1 cellular context compared by ENCODE assay signal in the genomic region with DNA sequence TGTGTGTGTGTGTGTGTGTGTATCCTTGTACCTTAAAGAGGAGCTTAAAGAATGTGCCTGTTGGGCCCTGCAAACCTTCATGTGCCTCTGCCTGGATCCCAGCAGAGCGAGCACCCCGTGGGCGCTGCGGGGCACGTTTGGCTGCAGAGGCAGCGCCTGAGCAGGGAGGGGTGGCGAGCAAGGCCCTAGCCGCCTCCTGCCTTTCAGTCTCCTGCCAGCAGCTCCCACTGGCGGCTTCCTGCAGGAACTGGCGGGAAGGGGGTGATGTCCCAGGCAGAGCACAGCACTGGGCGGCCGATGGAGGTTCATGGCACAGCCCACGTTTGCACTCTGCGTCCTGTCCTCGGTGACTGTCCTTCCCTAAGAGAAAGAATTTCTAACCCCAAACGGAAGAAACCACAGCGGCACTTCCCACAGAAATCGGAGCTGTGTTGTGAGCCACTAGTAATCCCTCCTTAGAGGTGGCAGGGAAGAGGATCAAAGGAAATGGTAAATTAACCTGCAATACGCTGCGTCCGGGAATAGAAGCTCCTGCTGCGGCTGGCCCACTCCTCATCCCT.
TF ChIP-seq lines count a peak whose summit lies in the region.

No MANE protein-coding gene starts in this region.

TF ChIP-seq in HepG2, 621 proteins besides CTCF, POLR2A, EP300 and RAD21 (continued from another document and continues in another):
- no peak for TF ChIP-seq ZNF142 (CRISPR knock-in tag; IDR thresholded peaks at IDR 0.05)
- TF ChIP-seq ZNF136 (CRISPR knock-in tag; IDR thresholded peaks at IDR 0.05; ENCODE audit: low read depth), result no peak
- TF ChIP-seq, protein P1, sequence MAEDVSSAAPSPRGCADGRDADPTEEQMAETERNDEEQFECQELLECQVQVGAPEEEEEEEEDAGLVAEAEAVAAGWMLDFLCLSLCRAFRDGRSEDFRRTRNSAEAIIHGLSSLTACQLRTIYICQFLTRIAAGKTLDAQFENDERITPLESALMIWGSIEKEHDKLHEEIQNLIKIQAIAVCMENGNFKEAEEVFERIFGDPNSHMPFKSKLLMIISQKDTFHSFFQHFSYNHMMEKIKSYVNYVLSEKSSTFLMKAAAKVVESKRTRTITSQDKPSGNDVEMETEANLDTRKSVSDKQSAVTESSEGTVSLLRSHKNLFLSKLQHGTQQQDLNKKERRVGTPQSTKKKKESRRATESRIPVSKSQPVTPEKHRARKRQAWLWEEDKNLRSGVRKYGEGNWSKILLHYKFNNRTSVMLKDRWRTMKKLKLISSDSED (CRISPR knock-in tag; IDR thresholded peaks at IDR 0.05), result no peak
- TF ChIP-seq ZNF121 (CRISPR knock-in tag; IDR thresholded peaks at IDR 0.05), result no peak
- TF ChIP-seq ZNF274 (CRISPR knock-in tag; IDR thresholded peaks at IDR 0.05), result peak; percentile 57; the same call in 1 of the 2 replicates
- TF ChIP-seq ZNF281 (CRISPR knock-in tag; IDR thresholded peaks at IDR 0.05; ENCODE audit: borderline replicate concordance), result no peak; the same call in 1 of the 2 replicates
- TF ChIP-seq KDM3A (CRISPR knock-in tag; IDR thresholded peaks at IDR 0.05; ENCODE audit: low read depth), result no peak
- no peak for TF ChIP-seq ZNF446 (CRISPR knock-in tag; IDR thresholded peaks at IDR 0.05)
- 0 out of 2 replicates have a peak, but pooled peaks have one; percentile 9 for TF ChIP-seq ZNF205 (CRISPR knock-in tag; IDR thresholded peaks at IDR 0.05)
- TF ChIP-seq ZSCAN25 (CRISPR knock-in tag; IDR thresholded peaks at IDR 0.05), result peak; percentile 78; the same call in 1 of the 2 replicates
- TF ChIP-seq, protein P2, sequence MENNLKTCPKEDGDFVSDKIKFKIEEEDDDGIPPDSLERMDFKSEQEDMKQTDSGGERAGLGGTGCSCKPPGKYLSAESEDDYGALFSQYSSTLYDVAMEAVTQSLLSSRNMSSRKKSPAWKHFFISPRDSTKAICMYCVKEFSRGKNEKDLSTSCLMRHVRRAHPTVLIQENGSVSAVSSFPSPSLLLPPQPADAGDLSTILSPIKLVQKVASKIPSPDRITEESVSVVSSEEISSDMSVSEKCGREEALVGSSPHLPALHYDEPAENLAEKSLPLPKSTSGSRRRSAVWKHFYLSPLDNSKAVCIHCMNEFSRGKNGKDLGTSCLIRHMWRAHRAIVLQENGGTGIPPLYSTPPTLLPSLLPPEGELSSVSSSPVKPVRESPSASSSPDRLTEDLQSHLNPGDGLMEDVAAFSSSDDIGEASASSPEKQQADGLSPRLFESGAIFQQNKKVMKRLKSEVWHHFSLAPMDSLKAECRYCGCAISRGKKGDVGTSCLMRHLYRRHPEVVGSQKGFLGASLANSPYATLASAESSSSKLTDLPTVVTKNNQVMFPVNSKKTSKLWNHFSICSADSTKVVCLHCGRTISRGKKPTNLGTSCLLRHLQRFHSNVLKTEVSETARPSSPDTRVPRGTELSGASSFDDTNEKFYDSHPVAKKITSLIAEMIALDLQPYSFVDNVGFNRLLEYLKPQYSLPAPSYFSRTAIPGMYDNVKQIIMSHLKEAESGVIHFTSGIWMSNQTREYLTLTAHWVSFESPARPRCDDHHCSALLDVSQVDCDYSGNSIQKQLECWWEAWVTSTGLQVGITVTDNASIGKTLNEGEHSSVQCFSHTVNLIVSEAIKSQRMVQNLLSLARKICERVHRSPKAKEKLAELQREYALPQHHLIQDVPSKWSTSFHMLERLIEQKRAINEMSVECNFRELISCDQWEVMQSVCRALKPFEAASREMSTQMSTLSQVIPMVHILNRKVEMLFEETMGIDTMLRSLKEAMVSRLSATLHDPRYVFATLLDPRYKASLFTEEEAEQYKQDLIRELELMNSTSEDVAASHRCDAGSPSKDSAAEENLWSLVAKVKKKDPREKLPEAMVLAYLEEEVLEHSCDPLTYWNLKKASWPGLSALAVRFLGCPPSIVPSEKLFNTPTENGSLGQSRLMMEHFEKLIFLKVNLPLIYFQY (CRISPR knock-in tag; IDR thresholded peaks at IDR 0.05; ENCODE audit: borderline replicate concordance), result no peak
- no peak for TF ChIP-seq ARHGAP35 (CRISPR knock-in tag; IDR thresholded peaks at IDR 0.05; ENCODE audit: borderline replicate concordance)
- TF ChIP-seq HDAC6 (IDR thresholded peaks at IDR 0.05; ENCODE audit: low read depth, low read length), result no peak
- no peak for TF ChIP-seq POGK (CRISPR knock-in tag; conservative IDR thresholded peaks at IDR 0.05)
- no peak for TF ChIP-seq FOXO1 (CRISPR knock-in tag; IDR thresholded peaks at IDR 0.05)
- no peak for TF ChIP-seq NCOA1 (CRISPR knock-in tag; IDR thresholded peaks at IDR 0.05)
- peak; percentile 36; the same call in 1 of the 2 replicates for TF ChIP-seq CCDC6 (CRISPR knock-in tag; IDR thresholded peaks at IDR 0.05)
- no peak for TF ChIP-seq ZNF777 (CRISPR knock-in tag; IDR thresholded peaks at IDR 0.05)
- TF ChIP-seq, protein P3, sequence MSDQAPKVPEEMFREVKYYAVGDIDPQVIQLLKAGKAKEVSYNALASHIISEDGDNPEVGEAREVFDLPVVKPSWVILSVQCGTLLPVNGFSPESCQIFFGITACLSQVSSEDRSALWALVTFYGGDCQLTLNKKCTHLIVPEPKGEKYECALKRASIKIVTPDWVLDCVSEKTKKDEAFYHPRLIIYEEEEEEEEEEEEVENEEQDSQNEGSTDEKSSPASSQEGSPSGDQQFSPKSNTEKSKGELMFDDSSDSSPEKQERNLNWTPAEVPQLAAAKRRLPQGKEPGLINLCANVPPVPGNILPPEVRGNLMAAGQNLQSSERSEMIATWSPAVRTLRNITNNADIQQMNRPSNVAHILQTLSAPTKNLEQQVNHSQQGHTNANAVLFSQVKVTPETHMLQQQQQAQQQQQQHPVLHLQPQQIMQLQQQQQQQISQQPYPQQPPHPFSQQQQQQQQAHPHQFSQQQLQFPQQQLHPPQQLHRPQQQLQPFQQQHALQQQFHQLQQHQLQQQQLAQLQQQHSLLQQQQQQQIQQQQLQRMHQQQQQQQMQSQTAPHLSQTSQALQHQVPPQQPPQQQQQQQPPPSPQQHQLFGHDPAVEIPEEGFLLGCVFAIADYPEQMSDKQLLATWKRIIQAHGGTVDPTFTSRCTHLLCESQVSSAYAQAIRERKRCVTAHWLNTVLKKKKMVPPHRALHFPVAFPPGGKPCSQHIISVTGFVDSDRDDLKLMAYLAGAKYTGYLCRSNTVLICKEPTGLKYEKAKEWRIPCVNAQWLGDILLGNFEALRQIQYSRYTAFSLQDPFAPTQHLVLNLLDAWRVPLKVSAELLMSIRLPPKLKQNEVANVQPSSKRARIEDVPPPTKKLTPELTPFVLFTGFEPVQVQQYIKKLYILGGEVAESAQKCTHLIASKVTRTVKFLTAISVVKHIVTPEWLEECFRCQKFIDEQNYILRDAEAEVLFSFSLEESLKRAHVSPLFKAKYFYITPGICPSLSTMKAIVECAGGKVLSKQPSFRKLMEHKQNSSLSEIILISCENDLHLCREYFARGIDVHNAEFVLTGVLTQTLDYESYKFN (CRISPR knock-in tag; conservative IDR thresholded peaks at IDR 0.05), result 0 out of 2 replicates have a peak, but pooled peaks have one; percentile 33
- TF ChIP-seq ZNF503 (CRISPR knock-in tag; IDR thresholded peaks at IDR 0.05), result no peak
- TF ChIP-seq KLF9 (CRISPR knock-in tag; IDR thresholded peaks at IDR 0.05; ENCODE audit: low read depth), result no peak
- no peak for TF ChIP-seq ZNF207 (IDR thresholded peaks at IDR 0.05; ENCODE audit: borderline replicate concordance)
- TF ChIP-seq ZNF282 (IDR thresholded peaks at IDR 0.05; ENCODE audit: partially characterized antibody), result no peak
- TF ChIP-seq HDAC1 (CRISPR knock-in tag; IDR thresholded peaks at IDR 0.05), result peak; percentile 31; the same call in 1 of the 2 replicates
- no peak for TF ChIP-seq NFIC (IDR thresholded peaks at IDR 0.05; ENCODE audit: low read length)
